26 cellular contexts compared by ENCODE assay signal in genomic region chr2:46972438-46972837, GRCh38. TPM values are rescaled to one million over a fixed set of nuclear protein-coding genes. Genes with fewer than 3 reads are reported as not detected.
DNase-seq lines count a peak whose midpoint lies in the region; ATAC-seq and TF ChIP-seq lines count a peak whose summit lies in the region.
"Had no signal": no experiment of that assay in that cellular context is flagged by ENCODE, and none has a peak within 500 bp of the region (broad histone marks: within the 10 kb centered on the region; RNA-seq: fewer than 3 reads in every experiment).

No MANE protein-coding gene starts in this region.

- H3K27me3 ChIP-seq in RWPE2 (ENCODE audit: insufficient read depth, poor library complexity, severe bottlenecking) (no peaks in the 10 kb centered on the region), SJCRH30 (no peaks in the 10 kb centered on the region), upper lobe of right lung (no peaks in the 10 kb centered on the region)
- H3K27me3 ChIP-seq: brain microvascular endothelial cell, colonic mucosa, gastroesophageal sphincter had no signal

- H3K36me3 Mint-ChIP-seq in activated CD8-positive, alpha-beta T cell treated with anti-CD3 and anti-CD28 coated beads for 36 hours (ENCODE audit: low read depth) = peaks cover 7% of the 10 kb centered on the region
- peaks cover 25% of the 10 kb centered on the region for H3K36me3 Mint-ChIP-seq in activated CD8-positive, alpha-beta T cell treated with anti-CD3 and anti-CD28 coated beads, Interleukin-2, amount 10 ng/mL, durations not matched to agents 7 days and 5 days (ENCODE audit: low read depth)
- peaks cover 35 to 48% of the 10 kb centered on the region in 2 donors for H3K36me3 Mint-ChIP-seq in stimulated activated naive B cell treated with anti-CD40 and anti-IgM and Interleukin-4, amounts not matched to agents 10 μg/mL and 1 μg/mL and 100 μg/mL, for 72 hours

- no peaks in the 10 kb centered on the region for H3K9me3 Mint-ChIP-seq in activated CD8-positive, alpha-beta T cell treated with anti-CD3 and anti-CD28 coated beads for 36 hours
- no peaks in the 10 kb centered on the region for H3K9me3 Mint-ChIP-seq in activated CD8-positive, alpha-beta T cell treated with anti-CD3 and anti-CD28 coated beads, Interleukin-2, amount 10 ng/mL, durations not matched to agents 7 days and 5 days (ENCODE audit: insufficient read depth)
- H3K9me3 Mint-ChIP-seq in stimulated activated naive B cell treated with anti-CD40 and anti-IgM and Interleukin-4, amounts not matched to agents 10 μg/mL and 1 μg/mL and 100 μg/mL, for 72 hours = no peaks in the 10 kb centered on the region
- H3K9me3 Mint-ChIP-seq: neural crest cell; stimulated activated naive CD8-positive, alpha-beta T cell treated with anti-CD3 and anti-CD28 coated beads, Interleukin-15, Interleukin-2, amounts not matched to agents 100 ng/mL and 50 ng/mL, for 24 hours had no signal

- H3K4me3 Mint-ChIP-seq in activated CD8-positive, alpha-beta T cell treated with anti-CD3 and anti-CD28 coated beads for 36 hours = no peak overlapping the region
- H3K4me3 Mint-ChIP-seq in activated CD8-positive, alpha-beta T cell treated with anti-CD3 and anti-CD28 coated beads, Interleukin-2, amount 10 ng/mL, durations not matched to agents 7 days and 5 days = no peak overlapping the region
- no peak overlapping the region for H3K4me3 Mint-ChIP-seq in stimulated activated naive B cell treated with anti-CD40 and anti-IgM and Interleukin-4, amounts not matched to agents 10 μg/mL and 1 μg/mL and 100 μg/mL, for 72 hours
- H3K4me3 Mint-ChIP-seq: neural crest cell; stimulated activated naive CD8-positive, alpha-beta T cell treated with anti-CD3 and anti-CD28 coated beads, Interleukin-15, Interleukin-2, amounts not matched to agents 100 ng/mL and 50 ng/mL, for 24 hours had no signal

- H3K4me3 ChIP-seq in RWPE2 (ENCODE audit: severe bottlenecking) (no peak overlapping the region), SJCRH30 (no peak overlapping the region), upper lobe of right lung (no peak overlapping the region)
- H3K4me3 ChIP-seq: colonic mucosa, gastroesophageal sphincter had no signal

- no peaks in the 10 kb centered on the region for H3K27me3 Mint-ChIP-seq in activated CD8-positive, alpha-beta T cell treated with anti-CD3 and anti-CD28 coated beads for 36 hours
- H3K27me3 Mint-ChIP-seq in activated CD8-positive, alpha-beta T cell treated with anti-CD3 and anti-CD28 coated beads, Interleukin-2, amount 10 ng/mL, durations not matched to agents 7 days and 5 days (ENCODE audit: low read depth) = no peaks in the 10 kb centered on the region
- no peaks in the 10 kb centered on the region for H3K27me3 Mint-ChIP-seq in stimulated activated naive B cell treated with anti-CD40 and anti-IgM and Interleukin-4, amounts not matched to agents 10 μg/mL and 1 μg/mL and 100 μg/mL, for 72 hours
- H3K27me3 Mint-ChIP-seq: stimulated activated naive CD8-positive, alpha-beta T cell treated with anti-CD3 and anti-CD28 coated beads, Interleukin-15, Interleukin-2, amounts not matched to agents 100 ng/mL and 50 ng/mL, for 24 hours had no signal

- no peak for DNase-seq in activated CD8-positive, alpha-beta T cell treated with anti-CD3 and anti-CD28 coated beads for 36 hours
- no peak for DNase-seq in activated CD8-positive, alpha-beta T cell treated with anti-CD3 and anti-CD28 coated beads, Interleukin-2, amount 10 ng/mL, durations not matched to agents 7 days and 5 days
- DNase-seq in RWPE2 (ENCODE audit: low spot score) = no peak
- DNase-seq in epithelial cell of prostate (ENCODE audit: low read depth, low spot score) = no peak
- DNase-seq in stimulated activated naive B cell treated with anti-CD40 and anti-IgM and Interleukin-4, amounts not matched to agents 10 μg/mL and 1 μg/mL and 100 μg/mL, for 72 hours = no peak
- no peak for DNase-seq in SJCRH30
- no peak for DNase-seq in upper lobe of right lung
- DNase-seq: 8988T; activated effector memory CD4-positive, alpha-beta T cell treated with Interleukin-2 at 50 U/mL for 16 hours; AML-193; brain microvascular endothelial cell; colonic mucosa; hypothalamus; KBM-7; NCI-H1436 treated with DMSO at 0.1 percent for 48 hours; NCI-H2107; NCI-H446; NCI-H82; stimulated activated CD4-positive, alpha-beta T cell treated with anti-CD3 and anti-CD28 coated beads, Interleukin-4, amount 100 ng/mL, for 4 hours; WERI-Rb-1 had no signal

- ATAC-seq in activated CD8-positive, alpha-beta T cell treated with anti-CD3 and anti-CD28 coated beads for 36 hours = no peak
- no peak for ATAC-seq in activated CD8-positive, alpha-beta T cell treated with anti-CD3 and anti-CD28 coated beads, Interleukin-2, amount 10 ng/mL, durations not matched to agents 7 days and 5 days
- ATAC-seq in RWPE2 (ENCODE audit: low read depth) = no peak
- no peak for ATAC-seq in stimulated activated naive B cell treated with anti-CD40 and anti-IgM and Interleukin-4, amounts not matched to agents 10 μg/mL and 1 μg/mL and 100 μg/mL, for 72 hours (replicated peaks)
- no peak for ATAC-seq in upper lobe of right lung
- ATAC-seq in HG02884 (IDR thresholded peaks at IDR 0.05; ENCODE audit: unreplicated experiment) = no peak
- ATAC-seq: gastroesophageal sphincter, sciatic nerve, SK-N-SH treated with all-trans-retinoic acid at 6 μM for 48 hours had no signal

- TF ChIP-seq CTCF in activated CD8-positive, alpha-beta T cell treated with anti-CD3 and anti-CD28 coated beads for 36 hours (IDR thresholded peaks at IDR 0.05) = no peak
- TF ChIP-seq CTCF in RWPE2 (IDR thresholded peaks at IDR 0.05; ENCODE audit: poor library complexity, severe bottlenecking) = no peak
- TF ChIP-seq CTCF in upper lobe of right lung (IDR thresholded peaks at IDR 0.05) = no peak

- peaks cover 43% of the 10 kb centered on the region for H3K4me1 ChIP-seq in RWPE2 (ENCODE audit: insufficient read depth, poor library complexity, severe bottlenecking)
- no peaks in the 10 kb centered on the region for H3K4me1 ChIP-seq in SJCRH30
- peaks cover 37% of the 10 kb centered on the region for H3K4me1 ChIP-seq in upper lobe of right lung

- H3K27ac Mint-ChIP-seq in activated CD8-positive, alpha-beta T cell treated with anti-CD3 and anti-CD28 coated beads for 36 hours = peak overlapping the region; percentile 44
- no peak overlapping the region for H3K27ac Mint-ChIP-seq in activated CD8-positive, alpha-beta T cell treated with anti-CD3 and anti-CD28 coated beads, Interleukin-2, amount 10 ng/mL, durations not matched to agents 7 days and 5 days
- H3K27ac Mint-ChIP-seq in stimulated activated naive B cell treated with anti-CD40 and anti-IgM and Interleukin-4, amounts not matched to agents 10 μg/mL and 1 μg/mL and 100 μg/mL, for 72 hours = peak overlapping the region; percentile 78
- H3K27ac Mint-ChIP-seq: stimulated activated naive CD8-positive, alpha-beta T cell treated with anti-CD3 and anti-CD28 coated beads, Interleukin-15, Interleukin-2, amounts not matched to agents 100 ng/mL and 50 ng/mL, for 24 hours had no signal

- POLR2A ChIA-PET in activated CD8-positive, alpha-beta T cell treated with anti-CD3 and anti-CD28 coated beads for 36 hours (lab: Charles Lee) = interaction anchor here (0.6 to 2.3 kb wide), 6 partner anchors 11 to 854 kb away, joined by 3 to 9 read pairs (median 4); partner anchors contain the start of gene STPG4
- POLR2A ChIA-PET in activated CD8-positive, alpha-beta T cell treated with anti-CD3 and anti-CD28 coated beads, Interleukin-2, amount 10 ng/mL, durations not matched to agents 7 days and 5 days (lab: Charles Lee) = no interaction called here

- H3K27ac ChIP-seq in RWPE2 (ENCODE audit: poor library complexity, severe bottlenecking) (peak overlapping the region; percentile 97), epithelial cell of prostate (peak overlapping the region; percentile 80), SJCRH30 (no peak overlapping the region), upper lobe of right lung (no peak overlapping the region)
- H3K27ac ChIP-seq: brain microvascular endothelial cell, colonic mucosa, WERI-Rb-1 had no signal

- CTCF ChIA-PET in activated CD8-positive, alpha-beta T cell treated with anti-CD3 and anti-CD28 coated beads for 36 hours (lab: Charles Lee) = interaction anchor here (1.4 kb wide), 1 partner anchor 11 kb away, joined by 4 read pairs; no protein-coding TSS in a partner anchor
- CTCF ChIA-PET in activated CD8-positive, alpha-beta T cell treated with anti-CD3 and anti-CD28 coated beads, Interleukin-2, amount 10 ng/mL, durations not matched to agents 7 days and 5 days (lab: Charles Lee) = interaction anchor here (1.0 to 1.7 kb wide), 3 partner anchors 17 to 52 kb away, joined by 3 to 5 read pairs (median 4); no protein-coding TSS in a partner anchor

- H3K9me3 ChIP-seq in RWPE2 (ENCODE audit: severe bottlenecking) (no peaks in the 10 kb centered on the region), SJCRH30 (replicated peaks) (no peaks in the 10 kb centered on the region), upper lobe of right lung (no peaks in the 10 kb centered on the region)
- H3K9me3 ChIP-seq: colonic mucosa, gastroesophageal sphincter had no signal

- intact Hi-C loops in activated CD8-positive, alpha-beta T cell treated with anti-CD3 and anti-CD28 coated beads for 36 hours (cut with micrococcal nuclease) = no loop called here
- intact Hi-C loops in upper lobe of right lung (cut with DNase I) = no loop called here

- H3K4me1 Mint-ChIP-seq in activated CD8-positive, alpha-beta T cell treated with anti-CD3 and anti-CD28 coated beads for 36 hours (ENCODE audit: low read depth) = peaks cover 10% of the 10 kb centered on the region
- H3K4me1 Mint-ChIP-seq in activated CD8-positive, alpha-beta T cell treated with anti-CD3 and anti-CD28 coated beads, Interleukin-2, amount 10 ng/mL, durations not matched to agents 7 days and 5 days (ENCODE audit: low read depth) = peaks cover 16% of the 10 kb centered on the region
- H3K4me1 Mint-ChIP-seq in stimulated activated naive B cell treated with anti-CD40 and anti-IgM and Interleukin-4, amounts not matched to agents 10 μg/mL and 1 μg/mL and 100 μg/mL, for 72 hours = peaks cover 37 to 65% of the 10 kb centered on the region in 2 donors
- H3K4me1 Mint-ChIP-seq: neural crest cell had no signal

- H3K36me3 ChIP-seq in RWPE2 (ENCODE audit: low read depth) (peaks cover 14% of the 10 kb centered on the region; the same call in 1 of the 2 replicates), SJCRH30 (no peaks in the 10 kb centered on the region), upper lobe of right lung (peaks cover 11% of the 10 kb centered on the region)
- H3K36me3 ChIP-seq: colonic mucosa, WERI-Rb-1 had no signal

RNA-seq across cellular contexts. Expression of gene TTC7A, which starts 31.4 kb away (rescaled TPM):
- total RNA-seq in activated CD8-positive, alpha-beta T cell treated with anti-CD3 and anti-CD28 coated beads for 36 hours = 10 to 100 TPM; 51.6 to 54.7 TPM
- 10 to 100 TPM; 59.3 to 61.0 TPM for total RNA-seq in activated CD8-positive, alpha-beta T cell treated with anti-CD3 and anti-CD28 coated beads, Interleukin-2, amount 10 ng/mL, durations not matched to agents 7 days and 5 days
- total RNA-seq in SJCRH30 (2014; rRNA removed; shearing (Covaris generic)) = 9.1 and 10.4 TPM in 2 replicates
- total RNA-seq in upper lobe of right lung = 45.5 TPM

RNA-seq across cellular contexts. Expression of gene MCFD2, which starts 56.8 kb away (rescaled TPM):
- 10 to 100 TPM; 27.7 to 31.8 TPM for total RNA-seq in activated CD8-positive, alpha-beta T cell treated with anti-CD3 and anti-CD28 coated beads for 36 hours
- total RNA-seq in activated CD8-positive, alpha-beta T cell treated with anti-CD3 and anti-CD28 coated beads, Interleukin-2, amount 10 ng/mL, durations not matched to agents 7 days and 5 days = 10 to 100 TPM; 41.7 to 44.3 TPM
- total RNA-seq in SJCRH30 (2014; rRNA removed; shearing (Covaris generic)) = 109 and 113 TPM in 2 replicates
- 104 TPM for total RNA-seq in upper lobe of right lung

Comparison
In these comparisons a context has a peak if more than half of its experiments do, and no peak if none do; other contexts are left out.
1. H3K27ac ChIP-seq: peak in RWPE2 (single experiment) and epithelial cell of prostate (single experiment); none in SJCRH30 (single experiment) and upper lobe of right lung (single experiment).